8 cellular contexts compared by ENCODE assay signal in the genomic region with DNA sequence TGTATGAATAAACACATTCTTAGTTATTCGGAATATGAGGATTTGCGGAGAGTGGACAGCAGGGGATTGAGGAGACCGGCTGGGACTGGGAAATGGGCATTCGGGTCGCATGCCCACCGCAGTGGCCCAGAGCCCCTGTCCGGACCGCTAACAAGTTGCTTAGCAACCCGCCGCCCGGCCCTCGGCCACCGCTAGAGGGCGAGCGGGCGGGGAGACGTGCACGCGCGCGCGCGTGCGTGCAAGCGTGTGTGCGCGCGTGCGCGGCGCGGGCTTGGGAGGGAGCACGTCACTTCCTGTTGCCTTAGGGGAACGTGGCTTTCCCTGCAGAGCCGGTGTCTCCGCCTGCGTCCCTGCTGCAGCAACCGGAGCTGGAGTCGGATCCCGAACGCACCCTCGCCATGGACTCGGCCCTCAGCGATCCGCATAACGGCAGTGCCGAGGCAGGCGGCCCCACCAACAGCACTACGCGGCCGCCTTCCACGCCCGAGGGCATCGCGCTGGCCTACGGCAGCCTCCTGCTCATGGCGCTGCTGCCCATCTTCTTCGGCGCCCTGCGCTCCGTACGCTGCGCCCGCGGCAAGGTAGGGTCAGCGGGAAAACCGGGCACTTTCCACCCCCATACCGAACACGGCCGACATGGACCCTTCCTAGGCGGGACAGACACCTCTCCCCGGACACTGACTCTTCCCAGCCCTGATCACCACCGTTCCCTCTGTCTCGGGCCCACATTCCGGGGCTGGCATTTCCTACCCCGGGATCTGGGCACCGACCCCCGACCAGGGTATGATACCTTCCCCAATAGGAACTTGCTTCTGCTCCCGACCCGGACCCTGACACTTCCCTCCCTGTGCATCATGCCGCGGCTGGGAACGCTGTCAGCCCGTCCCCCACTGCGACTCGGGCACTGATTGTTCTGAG. TPM values are rescaled to one million over a fixed set of nuclear protein-coding genes. Genes with fewer than 3 reads are reported as not detected.
DNase-seq lines count a peak whose midpoint lies in the region; ATAC-seq and TF ChIP-seq lines count a peak whose summit lies in the region.

A gene with protein sequence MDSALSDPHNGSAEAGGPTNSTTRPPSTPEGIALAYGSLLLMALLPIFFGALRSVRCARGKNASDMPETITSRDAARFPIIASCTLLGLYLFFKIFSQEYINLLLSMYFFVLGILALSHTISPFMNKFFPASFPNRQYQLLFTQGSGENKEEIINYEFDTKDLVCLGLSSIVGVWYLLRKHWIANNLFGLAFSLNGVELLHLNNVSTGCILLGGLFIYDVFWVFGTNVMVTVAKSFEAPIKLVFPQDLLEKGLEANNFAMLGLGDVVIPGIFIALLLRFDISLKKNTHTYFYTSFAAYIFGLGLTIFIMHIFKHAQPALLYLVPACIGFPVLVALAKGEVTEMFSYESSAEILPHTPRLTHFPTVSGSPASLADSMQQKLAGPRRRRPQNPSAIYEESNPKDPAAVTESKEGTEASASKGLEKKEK (plus strand): TSS at position 289 of the 918 bp plus-strand sequence. CDS start 110 bp downstream, at position 399.

- H3K36me3 Mint-ChIP-seq in chondrocyte (ENCODE audit: low read depth): peaks cover 3% of the 10 kb centered on the region

- DNase-seq in AG10803 (ENCODE audit: low read depth) (peak; percentile 93), NCI-H345 (lab: John Stamatoyannopoulos, UW) (peak; percentile 97), chondrocyte (ENCODE audit: low spot score) (peak; percentile 96), kidney glomerular epithelial cell (lab: John Stamatoyannopoulos, UW) (peak; percentile 74)
- peak; percentile 83 for DNase-seq in activated CD4-positive, alpha-beta T cell treated with anti-CD3 and anti-CD28 coated beads for 1 hour
- DNase-seq in stimulated activated CD4-positive, alpha-beta T cell treated with anti-CD3 and anti-CD28 coated beads, Interleukin-1b, Interleukin-23, amount 100 ng/mL, for 1 hour (ENCODE audit: low read depth in 2 of 2): peak; percentile 72 to 73

- peaks cover 10% of the 10 kb centered on the region for H3K4me1 Mint-ChIP-seq in chondrocyte (ENCODE audit: low read depth)

- peak; percentile 85 for ATAC-seq in HG03196 (IDR thresholded peaks at IDR 0.05; ENCODE audit: unreplicated experiment)

- in situ Hi-C loops in GM18951 (cut with MboI; ENCODE audit: low sequenced_read_pairs, unreplicated experiment): no loop called here

- H3K4me3 Mint-ChIP-seq in chondrocyte (ENCODE audit: unreplicated experiment): peak within 1 kb of the TSS; percentile 65

- peak within 1 kb of the TSS; percentile 17 for H3K27ac Mint-ChIP-seq in chondrocyte (ENCODE audit: unreplicated experiment)

- H3K9me3 Mint-ChIP-seq in chondrocyte (ENCODE audit: low read depth): no peaks in the 10 kb centered on the region

- peak within 1 kb of the TSS; percentile 96 for H3K4me3 ChIP-seq in AG10803 (ENCODE audit: low read length)

- TF ChIP-seq POLR2A in GM18951 (IDR thresholded peaks at IDR 0.05; ENCODE audit: extremely low read depth, insufficient read depth, insufficient read length): peak; percentile 97

- peak; percentile 44 for TF ChIP-seq CTCF in AG10803 (conservative IDR thresholded peaks at IDR 0.05; ENCODE audit: low read length)
- TF ChIP-seq CTCF in chondrocyte (IDR thresholded peaks at IDR 0.05): peak; percentile 100

- H3K27me3 Mint-ChIP-seq in chondrocyte (ENCODE audit: low read depth): no peaks in the 10 kb centered on the region

RNA-seq across cellular contexts. Expression of the gene that starts here (rescaled TPM):
- 228 to 277 TPM (median 269 TPM) in 3 replicates for total RNA-seq in chondrocyte

Comparison
In these comparisons a context has a peak if more than half of its experiments do, and no peak if none do; other contexts are left out.
1. Peak in every context shown above with its lines: DNase-seq, ATAC-seq and H3K4me3 ChIP-seq.